9 cellular contexts compared by ENCODE assay signal in genomic region chrX:78098108-78098507, GRCh38.
"Had no signal": no experiment of that assay in that cellular context is flagged by ENCODE, and none has a peak within 500 bp of the region (broad histone marks: within the 10 kb centered on the region; RNA-seq: fewer than 3 reads in every experiment).

No MANE protein-coding gene starts in this region.

- DNase-seq: GM23248, GOT3, H7, HFFc6, IMR-90, KG1 had no signal

- FAIRE-seq: HTR-8/SVneo, K562 had no signal

- ATAC-seq: HCT116, K562 had no signal

- H3K27ac Mint-ChIP-seq: HFFc6 had no signal

- H3K9me3 Mint-ChIP-seq: HFFc6 had no signal

- H3K4me3 Mint-ChIP-seq: HFFc6 had no signal
